21 cellular contexts compared by ENCODE assay signal in genomic region chr6:9711313-9711712, GRCh38.
A peak's percentile ranks its signal among the peaks of the same experiment; 100 is the strongest.
DNase-seq lines count a peak whose midpoint lies in the region; ATAC-seq, FAIRE-seq and TF ChIP-seq lines count a peak whose summit lies in the region.
"Had no signal": no experiment of that assay in that cellular context is flagged by ENCODE, and none has a peak within 500 bp of the region (broad histone marks: within the 10 kb centered on the region; RNA-seq: fewer than 3 reads in every experiment).

No MANE protein-coding gene starts in this region.

- no peak overlapping the region for H3K56ac ChIP-seq in H1 (replicated peaks; ENCODE audit: insufficient read length, low read depth, low read length)

- no peaks in the 10 kb centered on the region for H3K23me2 ChIP-seq in H1 (ENCODE audit: low read depth, low read length)

- peak overlapping the region; percentile 11 for H4K91ac ChIP-seq in H1 (replicated peaks; ENCODE audit: insufficient read length, low read length)

- TF ChIP-seq CTCF in H1 (IDR thresholded peaks at IDR 0.05; ENCODE audit: control extremely low read depth in 1 of 3, insufficient read depth in 1 of 3, low read depth in 1 of 3, low read length in 3 of 3) (no peak), type B pancreatic cell (conservative IDR thresholded peaks at IDR 0.05) (no peak)

- H3K4me1 Mint-ChIP-seq in type B pancreatic cell (ENCODE audit: unreplicated experiment), result no peaks in the 10 kb centered on the region
- H3K4me1 Mint-ChIP-seq in activated naive CD8-positive, alpha-beta T cell treated with anti-CD3 and anti-CD28 coated beads for 36 hours, result no peaks in the 10 kb centered on the region
- no peaks in the 10 kb centered on the region for H3K4me1 Mint-ChIP-seq in immature natural killer cell

- no peak overlapping the region for H3K27ac ChIP-seq in H1 (ENCODE audit: low read depth, low read length)
- H3K27ac ChIP-seq: Peyer's patch had no signal

- H2BK12ac ChIP-seq in H1 (ENCODE audit: low read depth, low read length), result no peak overlapping the region

- H3K4me1 ChIP-seq in H1 (replicated peaks in 1 of 4; ENCODE audit: control insufficient read depth in 3 of 4, insufficient read depth in 4 of 4, low read length in 3 of 4), result peaks cover 2 to 5% (median 4%) of the 10 kb centered on the region in 4 experiments; a peak in 5 of 7 replicates
- H3K4me1 ChIP-seq: Peyer's patch had no signal

- H3K27ac Mint-ChIP-seq in type B pancreatic cell (peak overlapping the region; percentile 8), immature natural killer cell (no peak overlapping the region)
- H3K27ac Mint-ChIP-seq in activated naive CD8-positive, alpha-beta T cell treated with anti-CD3 and anti-CD28 coated beads for 36 hours, result no peak overlapping the region

- H2BK120ac ChIP-seq in H1 (replicated peaks; ENCODE audit: low read depth, low read length), result no peak overlapping the region

- H3K79me2 ChIP-seq in H1 (ENCODE audit: control insufficient read depth in 1 of 2, insufficient read depth in 2 of 2, low read length in 2 of 2), result no peaks in the 10 kb centered on the region

- H3K27me3 Mint-ChIP-seq in type B pancreatic cell (no peaks in the 10 kb centered on the region), immature natural killer cell (ENCODE audit: low read depth in 3 of 3) (no peaks in the 10 kb centered on the region)
- H3K27me3 Mint-ChIP-seq in activated naive CD8-positive, alpha-beta T cell treated with anti-CD3 and anti-CD28 coated beads for 36 hours, result no peaks in the 10 kb centered on the region

- peak; percentile 47 for DNase-seq in NOMO-1 treated with DMSO at 0.1 percent for 48 hours (lab: John Stamatoyannopoulos, UW; ENCODE audit: unreplicated experiment)
- DNase-seq in NOMO-1 treated with dmso at 0.1 percent for 144 hours (lab: John Stamatoyannopoulos, UW; ENCODE audit: unreplicated experiment), result no peak
- peak; percentile 23 for DNase-seq in NCI-H69 (lab: John Stamatoyannopoulos, UW)
- DNase-seq in H1 (ENCODE audit: low read depth in 1 of 2, low spot score in 2 of 2), result no peak
- no peak for DNase-seq in type B pancreatic cell (ENCODE audit: extremely low spot score, unreplicated experiment)
- no peak for DNase-seq in activated naive CD8-positive, alpha-beta T cell treated with anti-CD3 and anti-CD28 coated beads for 36 hours
- DNase-seq in left ventricle myocardium superior, result no peak
- no peak for DNase-seq in immature natural killer cell
- DNase-seq: 8988T, C1 segment of cervical spinal cord, DMS79 treated with DMSO at 0.1 percent for 48 hours, Kasumi-1, MM.1S, NCI-H1417, NCI-H1930, NCI-H2171, NCI-H446, NCI-H774, Peyer's patch, Right ventricle myocardium superior had no signal

- TF ChIP-seq RAD21 in H1 (IDR thresholded peaks at IDR 0.05 in 1 of 2, conservative IDR thresholded peaks at IDR 0.05 in 1 of 2; ENCODE audit: low read depth in 2 of 2, low read length in 2 of 2), result no peak

- H3K79me1 ChIP-seq in H1 (ENCODE audit: low read depth, low read length), result no peaks in the 10 kb centered on the region

- no peak overlapping the region for H3K4me3 ChIP-seq in H1 (ENCODE audit: extremely low read depth in 1 of 4, insufficient read depth in 2 of 4, low read depth in 3 of 4, low read length in 4 of 4)
- H3K4me3 ChIP-seq: Peyer's patch had no signal

- H3K9me3 ChIP-seq in H1 (ENCODE audit: insufficient read depth in 2 of 2, low read depth in 1 of 2, low read length in 1 of 2), result no peaks in the 10 kb centered on the region
- H3K9me3 ChIP-seq: Peyer's patch had no signal

- no peak for TF ChIP-seq POLR2A in H1 (IDR thresholded peaks at IDR 0.05; ENCODE audit: control extremely low read depth in 1 of 2, low read depth in 2 of 2, low read length in 2 of 2)

- H3K14ac ChIP-seq in H1 (ENCODE audit: insufficient read length), result no peak overlapping the region

- H3K4ac ChIP-seq in H1 (replicated peaks; ENCODE audit: insufficient read length, low read depth, low read length), result no peak overlapping the region

- POLR2A ChIA-PET in H1 (lab: Charles Lee; ENCODE audit: partially characterized antibody), result no interaction called here

- H3K4me3 Mint-ChIP-seq in type B pancreatic cell (no peak overlapping the region), immature natural killer cell (no peak overlapping the region)
- H3K4me3 Mint-ChIP-seq in activated naive CD8-positive, alpha-beta T cell treated with anti-CD3 and anti-CD28 coated beads for 36 hours, result no peak overlapping the region

- ATAC-seq in left ventricle myocardium superior, result no peak
- ATAC-seq: SK-N-SH treated with all-trans-retinoic acid at 6 μM for 48 hours had no signal

- no peak overlapping the region for H3K23ac ChIP-seq in H1 (ENCODE audit: insufficient read length)

- H3K9me3 Mint-ChIP-seq in type B pancreatic cell (no peaks in the 10 kb centered on the region), immature natural killer cell (peaks cover 2 to 17% (median 4%) of the 10 kb centered on the region in 6 donors)
- peaks cover 1% of the 10 kb centered on the region for H3K9me3 Mint-ChIP-seq in activated naive CD8-positive, alpha-beta T cell treated with anti-CD3 and anti-CD28 coated beads for 36 hours

- no peak overlapping the region for H3K4me2 ChIP-seq in H1 (ENCODE audit: insufficient read depth in 1 of 2, low read depth in 2 of 2, low read length in 2 of 2)

- intact Hi-C loops in left ventricle myocardium superior (cut with micrococcal nuclease), result no loop called here

- no peak for TF ChIP-seq EP300 in H1 (IDR thresholded peaks at IDR 0.05; ENCODE audit: borderline replicate concordance in 1 of 2, low read depth in 2 of 2, low read length in 2 of 2)

- no peak overlapping the region for H2AK5ac ChIP-seq in H1 (ENCODE audit: low read depth, low read length)

- H3K9ac ChIP-seq in H1 (replicated peaks in 1 of 4; ENCODE audit: extremely low read depth in 1 of 4, low read depth in 3 of 4, low read length in 3 of 4), result no peak overlapping the region

- H2BK5ac ChIP-seq in H1 (ENCODE audit: low read depth, low read length), result no peak overlapping the region

- FAIRE-seq in H1 (lab: Jason Lieb, UNC), result no peak

- H4K20me1 ChIP-seq in H1 (replicated peaks in 1 of 2; ENCODE audit: control insufficient read depth in 1 of 2, insufficient read depth in 2 of 2, low read length in 2 of 2), result no peaks in the 10 kb centered on the region

- no peaks in the 10 kb centered on the region for H3K36me3 ChIP-seq in H1 (ENCODE audit: control insufficient read depth in 2 of 4, insufficient read depth in 4 of 4, low read length in 3 of 4)
- H3K36me3 ChIP-seq: Peyer's patch had no signal

- H2BK20ac ChIP-seq in H1 (ENCODE audit: low read length), result no peak overlapping the region; the same call in 1 of the 2 replicates

- H3K36me3 Mint-ChIP-seq in type B pancreatic cell (no peaks in the 10 kb centered on the region), immature natural killer cell (no peaks in the 10 kb centered on the region)
- H3K36me3 Mint-ChIP-seq in activated naive CD8-positive, alpha-beta T cell treated with anti-CD3 and anti-CD28 coated beads for 36 hours, result no peaks in the 10 kb centered on the region

- no peak overlapping the region for H2BK15ac ChIP-seq in H1 (ENCODE audit: low read length)

- CTCF ChIA-PET in H1 (lab: Charles Lee; ENCODE audit: partially characterized antibody), result no interaction called here

- WGBS in H1 (ENCODE audit: extremely low coverage in 1 of 2, insufficient coverage in 1 of 2, insufficient read length in 1 of 2, insufficient replicate concordance in 2 of 2, low coverage in 1 of 2, low lambda C conversion rate in 2 of 2, missing lambda C conversion rate in 1 of 2), 2 experiments, result 74% methylated on average over 1 of the region's 1 CpG; no CpG with 5 or more reads in 1 of the 2 experiments

- H4K5ac ChIP-seq in H1 (ENCODE audit: insufficient read length, low read depth, low read length), result peak overlapping the region; percentile 5

- H2AFZ ChIP-seq in H1 (ENCODE audit: low read length), result peak overlapping the region; percentile 89; the same call in 1 of the 2 replicates

- no peak overlapping the region for H3K18ac ChIP-seq in H1 (ENCODE audit: extremely low read depth, low read length)

- H3K27me3 ChIP-seq in H1 (replicated peaks in 1 of 4; ENCODE audit: control insufficient read depth in 3 of 4, extremely low read depth in 1 of 4, insufficient read depth in 3 of 4, low read length in 3 of 4), result peaks cover 0 to 1% (median 0%) of the 10 kb centered on the region in 4 experiments; a peak in 1 of 7 replicates
- H3K27me3 ChIP-seq: Peyer's patch had no signal

- H4K8ac ChIP-seq in H1 (ENCODE audit: extremely low read depth, insufficient read depth, low read length), result no peak overlapping the region

TF ChIP-seq in H1, 55 proteins besides CTCF, POLR2A, EP300 and RAD21:
- TF ChIP-seq SP1 (IDR thresholded peaks at IDR 0.05; ENCODE audit: low read depth, low read length) (no peak), MAFK (IDR thresholded peaks at IDR 0.05; ENCODE audit: low read depth, low read length) (peak; percentile 45)

Comparison
In these comparisons a context has a peak if more than half of its experiments do, and no peak if none do; other contexts are left out.
1. DNase-seq: peak in NOMO-1 treated with DMSO at 0.1 percent for 48 hours (single experiment) and NCI-H69 (single experiment); none in NOMO-1 treated with dmso at 0.1 percent for 144 hours (single experiment), H1 (0 of 2), type B pancreatic cell (single experiment), activated naive CD8-positive, alpha-beta T cell treated with anti-CD3 and anti-CD28 coated beads for 36 hours (single experiment), left ventricle myocardium superior (single experiment) and immature natural killer cell (0 of 3).